In genomic region chr19:41935781-41936415, GRCh38 we compare ENCODE assay signal across 1 cellular context.
TF ChIP-seq lines count a peak whose summit lies in the region.

No MANE protein-coding gene starts in this region.

TF ChIP-seq in IMR-90, 13 proteins besides CTCF, POLR2A, EP300 and RAD21 (continued from another document):
- TF ChIP-seq SMC3 (IDR thresholded peaks at IDR 0.05; ENCODE audit: low read depth, low read length) (no peak), RFX5 (IDR thresholded peaks at IDR 0.05; ENCODE audit: low read depth, low read length) (no peak), FOS (IDR thresholded peaks at IDR 0.05; ENCODE audit: low read depth, low read length) (no peak; the same call in 1 of the 2 replicates), CEBPB (IDR thresholded peaks at IDR 0.05; ENCODE audit: low read depth, low read length) (no peak), MXI1 (IDR thresholded peaks at IDR 0.05; ENCODE audit: borderline replicate concordance, low read depth, low read length) (no peak), MAZ (IDR thresholded peaks at IDR 0.05; ENCODE audit: borderline replicate concordance, low read depth, low read length) (no peak), MAFK (IDR thresholded peaks at IDR 0.05; ENCODE audit: low read depth, low read length) (no peak), CHD1 (IDR thresholded peaks at IDR 0.05; ENCODE audit: low read depth, low read length) (no peak), NFE2L2 (IDR thresholded peaks at IDR 0.05; ENCODE audit: low read depth, low read length) (no peak), BHLHE40 (IDR thresholded peaks at IDR 0.05; ENCODE audit: low read depth, low read length) (no peak; the same call in 1 of the 2 replicates)
- TF ChIP-seq, protein P1, sequence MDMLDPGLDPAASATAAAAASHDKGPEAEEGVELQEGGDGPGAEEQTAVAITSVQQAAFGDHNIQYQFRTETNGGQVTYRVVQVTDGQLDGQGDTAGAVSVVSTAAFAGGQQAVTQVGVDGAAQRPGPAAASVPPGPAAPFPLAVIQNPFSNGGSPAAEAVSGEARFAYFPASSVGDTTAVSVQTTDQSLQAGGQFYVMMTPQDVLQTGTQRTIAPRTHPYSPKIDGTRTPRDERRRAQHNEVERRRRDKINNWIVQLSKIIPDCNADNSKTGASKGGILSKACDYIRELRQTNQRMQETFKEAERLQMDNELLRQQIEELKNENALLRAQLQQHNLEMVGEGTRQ (IDR thresholded peaks at IDR 0.05; ENCODE audit: low read depth, low read length) = no peak
